Comparison of ENCODE assay signal across 8 cellular contexts in the genomic region with DNA sequence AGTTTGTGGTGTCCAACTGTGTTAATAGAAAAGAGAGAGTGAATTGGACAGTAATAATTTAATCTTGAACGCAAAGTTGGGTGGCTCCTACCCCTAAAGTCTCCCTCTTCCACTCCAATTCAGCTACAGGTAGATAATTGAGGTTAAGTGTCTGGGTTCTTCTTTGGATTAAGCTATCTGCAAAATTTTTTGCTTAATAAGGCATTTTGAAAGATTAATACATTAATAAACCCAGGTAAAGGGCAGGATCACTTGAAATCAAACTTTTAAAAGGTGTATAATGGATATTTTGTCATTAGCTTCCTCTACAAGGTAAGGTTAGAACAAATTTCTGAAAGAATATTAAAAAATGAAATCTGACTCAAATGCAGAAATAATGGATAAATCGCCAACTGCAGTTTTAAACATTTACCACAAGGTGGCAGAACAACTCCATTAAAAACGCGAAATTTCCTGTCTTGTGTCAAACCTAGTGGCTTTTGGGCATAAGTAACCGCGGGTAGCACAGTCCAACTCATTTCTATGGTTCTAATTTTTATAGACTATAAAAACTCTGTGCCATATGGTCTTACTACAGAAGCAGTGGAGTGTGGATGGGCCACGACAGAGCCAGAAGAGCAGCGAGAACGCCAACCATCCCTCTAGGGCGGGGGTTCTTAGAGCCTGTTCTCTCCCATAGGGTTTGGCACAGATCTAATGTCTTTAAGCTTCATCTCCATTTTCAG.
A peak's percentile ranks its signal among the peaks of the same experiment; 100 is the strongest.
DNase-seq lines count a peak whose midpoint lies in the region; ATAC-seq, FAIRE-seq and TF ChIP-seq lines count a peak whose summit lies in the region.

No MANE protein-coding gene starts in this region.

- POLR2A ChIA-PET in CD4-positive, alpha-beta memory T cell (lab: Charles Lee; ENCODE audit: partially characterized antibody): no interaction called here
- POLR2A ChIA-PET in HCT116 (lab: Charles Lee): interaction anchor here (1.5 kb wide), 1 partner anchor 739 kb away, joined by 4 read pairs; the partner anchor contains the start of gene ENC1

- H3K36me3 ChIP-seq in CD4-positive, alpha-beta memory T cell (ENCODE audit: insufficient read depth, low read length): no peaks in the 10 kb centered on the region
- no peaks in the 10 kb centered on the region for H3K36me3 ChIP-seq in HCT116 (ENCODE audit: control insufficient read depth in 1 of 2, insufficient read depth in 2 of 2, low read length in 2 of 2)
- H3K36me3 ChIP-seq in breast epithelium: no peaks in the 10 kb centered on the region

- H3K4me3 Mint-ChIP-seq in CD4-positive, alpha-beta memory T cell: no peak overlapping the region

- intact Hi-C loops in CD4-positive, alpha-beta memory T cell (cut with micrococcal nuclease): loop anchor here (1.0 to 10.0 kb wide), 3 partner anchors 738 to 1142 kb away; partner anchors contain the start of gene ENC1
- intact Hi-C loops in HCT116 (cut with micrococcal nuclease) (loop anchor here (1.0 to 10.0 kb wide), 6 partner anchors 115 to 1362 kb away; no protein-coding TSS in a partner anchor), breast epithelium (cut with DNase I; ENCODE audit: low total_unique reads) (no loop called here)

- no peaks in the 10 kb centered on the region for H3K4me1 ChIP-seq in CD4-positive, alpha-beta memory T cell (ENCODE audit: insufficient read depth, low read length)
- H3K4me1 ChIP-seq in HCT116 (ENCODE audit: control insufficient read depth in 1 of 2, insufficient read depth in 2 of 2, low read length in 2 of 2) (peaks cover 18% of the 10 kb centered on the region in 2 experiments; a peak in 3 of 4 replicates), breast epithelium (peaks cover 0 to 7% of the 10 kb centered on the region in 2 donors)

- no peak for TF ChIP-seq POLR2A in HCT116 (IDR thresholded peaks at IDR 0.05; ENCODE audit: borderline replicate concordance, extremely low read depth, insufficient read depth, insufficient read length)
- no peak for TF ChIP-seq POLR2A in breast epithelium (IDR thresholded peaks at IDR 0.05)

- H3K36me3 Mint-ChIP-seq in CD4-positive, alpha-beta memory T cell: no peaks in the 10 kb centered on the region

- ATAC-seq in HCT116: peak; percentile 36; the same call in 1 of the 2 replicates
- no peak for ATAC-seq in HG03378 (IDR thresholded peaks at IDR 0.05; ENCODE audit: unreplicated experiment)

- BruUV-seq in HCT116 (replicated peaks; lab: Mats Ljungman, UMichigan): no TSS peak

- H3K9me3 ChIP-seq in CD4-positive, alpha-beta memory T cell (ENCODE audit: control insufficient read depth in 1 of 2, low read length in 2 of 2): no peaks in the 10 kb centered on the region
- H3K9me3 ChIP-seq in HCT116 (ENCODE audit: control insufficient read depth in 1 of 2, insufficient read depth in 1 of 2, low read depth in 1 of 2, low read length in 2 of 2): no peaks in the 10 kb centered on the region
- H3K9me3 ChIP-seq in breast epithelium: no peaks in the 10 kb centered on the region

- H3K9ac ChIP-seq in HCT116 (ENCODE audit: low read length): no peak overlapping the region

- peak; percentile 89 for TF ChIP-seq RAD21 in HCT116 (IDR thresholded peaks at IDR 0.05; ENCODE audit: low read depth)

- CTCF ChIA-PET in CD4-positive, alpha-beta memory T cell (lab: Charles Lee; ENCODE audit: partially characterized antibody): interaction anchor here (0.7 to 4.1 kb wide), 18 partner anchors 9 to 760 kb away, joined by 3 to 105 read pairs (median 4); partner anchors contain the start of gene ENC1
- CTCF ChIA-PET in HCT116 (lab: Charles Lee): interaction anchor here (0.6 to 2.6 kb wide), 17 partner anchors 11 to 1017 kb away, joined by 3 to 18 read pairs (median 3); partner anchors contain the start of gene ENC1

- H3K9me3 Mint-ChIP-seq in CD4-positive, alpha-beta memory T cell: no peaks in the 10 kb centered on the region

- RAD21 ChIA-PET in HCT116 (lab: Charles Lee; ENCODE audit: low non-redundant PET in 1 of 2, low total read pairs in 2 of 2, uncharacterized antibody in 2 of 2, unreplicated experiment in 2 of 2): interaction anchor here (1.1 to 1.5 kb wide), 3 partner anchors 36 to 747 kb away, joined by 3 read pairs; no protein-coding TSS in a partner anchor

- peak overlapping the region; percentile 71; the same call in 1 of the 2 replicates for H3K4me2 ChIP-seq in HCT116 (ENCODE audit: low read length)

- no peak overlapping the region for H2AFZ ChIP-seq in HCT116 (ENCODE audit: low read depth, low read length, poor library complexity, severe bottlenecking)

- H3K27ac ChIP-seq in CD4-positive, alpha-beta memory T cell (ENCODE audit: low read depth, low read length): no peak overlapping the region
- H3K27ac ChIP-seq in HCT116 (ENCODE audit: low read depth, low read length) (no peak overlapping the region), breast epithelium (peak overlapping the region; percentile 59 to 79)

- FAIRE-seq in islet of Langerhans (lab: Jason Lieb, UNC): peak; percentile 99

- H3K9me2 ChIP-seq in HCT116 (ENCODE audit: insufficient read depth): no peaks in the 10 kb centered on the region

- peak in 4 of 5 donors; percentile 44 to 51 (median 48) for DNase-seq in CD4-positive, alpha-beta memory T cell
- DNase-seq in HCT116 (ENCODE audit: low read depth, low spot score) (peak; percentile 63), NCI-H774 (lab: John Stamatoyannopoulos, UW) (peak; percentile 67), breast epithelium (ENCODE audit: low spot score in 2 of 2) (no peak), superior temporal gyrus (ENCODE audit: extremely low spot score) (peak; percentile 89)
- no peak for DNase-seq in activated CD4-positive, CD25-positive, alpha-beta regulatory T cell (lab: John Stamatoyannopoulos, UW)

- H3K4me1 Mint-ChIP-seq in CD4-positive, alpha-beta memory T cell: no peaks in the 10 kb centered on the region

- no peak overlapping the region for H3K27ac Mint-ChIP-seq in CD4-positive, alpha-beta memory T cell

- no peak overlapping the region for H3K4me3 ChIP-seq in CD4-positive, alpha-beta memory T cell (ENCODE audit: low read length in 2 of 2)
- no peak overlapping the region for H3K4me3 ChIP-seq in HCT116 (replicated peaks in 1 of 2; ENCODE audit: low read depth in 1 of 2, low read length in 2 of 2)
- H3K4me3 ChIP-seq in breast epithelium: no peak overlapping the region

- H4K20me1 ChIP-seq in HCT116 (ENCODE audit: insufficient read depth): no peaks in the 10 kb centered on the region

- H3K27me3 ChIP-seq in CD4-positive, alpha-beta memory T cell (ENCODE audit: insufficient read depth, low read length): no peaks in the 10 kb centered on the region
- no peaks in the 10 kb centered on the region for H3K27me3 ChIP-seq in HCT116 (ENCODE audit: insufficient read depth, low read length)
- no peaks in the 10 kb centered on the region for H3K27me3 ChIP-seq in breast epithelium

- TF ChIP-seq CTCF in HCT116 (IDR thresholded peaks at IDR 0.05 in 2 of 3, conservative IDR thresholded peaks at IDR 0.05 in 1 of 3; ENCODE audit: borderline replicate concordance in 1 of 3, insufficient read depth in 1 of 3, low read depth in 2 of 3, low read length in 2 of 3) (peak; percentile 46 to 87 (median 64); a peak in 5 of 6 replicates), breast epithelium (IDR thresholded peaks at IDR 0.05) (peak; percentile 94 to 97 (median 96))

- peaks cover 15 to 28% of the 10 kb centered on the region in 2 donors for H3K27me3 Mint-ChIP-seq in CD4-positive, alpha-beta memory T cell

- no peaks in the 10 kb centered on the region for H3K79me2 ChIP-seq in HCT116 (ENCODE audit: insufficient read depth, low read length)

TF ChIP-seq in HCT116, 20 proteins besides CTCF, POLR2A, EP300 and RAD21 (continues in another document):
- TF ChIP-seq, protein P1, sequence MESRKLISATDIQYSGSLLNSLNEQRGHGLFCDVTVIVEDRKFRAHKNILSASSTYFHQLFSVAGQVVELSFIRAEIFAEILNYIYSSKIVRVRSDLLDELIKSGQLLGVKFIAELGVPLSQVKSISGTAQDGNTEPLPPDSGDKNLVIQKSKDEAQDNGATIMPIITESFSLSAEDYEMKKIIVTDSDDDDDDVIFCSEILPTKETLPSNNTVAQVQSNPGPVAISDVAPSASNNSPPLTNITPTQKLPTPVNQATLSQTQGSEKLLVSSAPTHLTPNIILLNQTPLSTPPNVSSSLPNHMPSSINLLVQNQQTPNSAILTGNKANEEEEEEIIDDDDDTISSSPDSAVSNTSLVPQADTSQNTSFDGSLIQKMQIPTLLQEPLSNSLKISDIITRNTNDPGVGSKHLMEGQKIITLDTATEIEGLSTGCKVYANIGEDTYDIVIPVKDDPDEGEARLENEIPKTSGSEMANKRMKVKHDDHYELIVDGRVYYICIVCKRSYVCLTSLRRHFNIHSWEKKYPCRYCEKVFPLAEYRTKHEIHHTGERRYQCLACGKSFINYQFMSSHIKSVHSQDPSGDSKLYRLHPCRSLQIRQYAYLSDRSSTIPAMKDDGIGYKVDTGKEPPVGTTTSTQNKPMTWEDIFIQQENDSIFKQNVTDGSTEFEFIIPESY (IDR thresholded peaks at IDR 0.05; ENCODE audit: extremely low read depth, insufficient replicate concordance, low read length): no peak
- no peak for TF ChIP-seq EZH2 (IDR thresholded peaks at IDR 0.05)
- no peak for TF ChIP-seq TCF7L2 (IDR thresholded peaks at IDR 0.05; ENCODE audit: borderline replicate concordance, extremely low read depth, insufficient read depth, insufficient read length)
- TF ChIP-seq EZH2phosphoT487 (IDR thresholded peaks at IDR 0.05; ENCODE audit: borderline replicate concordance): no peak
- TF ChIP-seq EGR1 (IDR thresholded peaks at IDR 0.05; ENCODE audit: low read depth): no peak
- no peak for TF ChIP-seq JUND (IDR thresholded peaks at IDR 0.05)
- no peak for TF ChIP-seq SP1 (IDR thresholded peaks at IDR 0.05; ENCODE audit: low read depth)
- TF ChIP-seq, protein P2, sequence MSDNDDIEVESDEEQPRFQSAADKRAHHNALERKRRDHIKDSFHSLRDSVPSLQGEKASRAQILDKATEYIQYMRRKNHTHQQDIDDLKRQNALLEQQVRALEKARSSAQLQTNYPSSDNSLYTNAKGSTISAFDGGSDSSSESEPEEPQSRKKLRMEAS (IDR thresholded peaks at IDR 0.05): no peak
- TF ChIP-seq, protein P3, sequence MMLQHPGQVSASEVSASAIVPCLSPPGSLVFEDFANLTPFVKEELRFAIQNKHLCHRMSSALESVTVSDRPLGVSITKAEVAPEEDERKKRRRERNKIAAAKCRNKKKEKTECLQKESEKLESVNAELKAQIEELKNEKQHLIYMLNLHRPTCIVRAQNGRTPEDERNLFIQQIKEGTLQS (IDR thresholded peaks at IDR 0.05): no peak
- TF ChIP-seq ZFX (IDR thresholded peaks at IDR 0.05): no peak

Comparison
In these comparisons a context has a peak if more than half of its experiments do, and no peak if none do; other contexts are left out.
1. DNase-seq: peak in CD4-positive, alpha-beta memory T cell (4 of 5), HCT116 (single experiment), NCI-H774 (single experiment) and superior temporal gyrus (single experiment); none in breast epithelium (0 of 2) and activated CD4-positive, CD25-positive, alpha-beta regulatory T cell (0 of 4).
2. H3K27ac ChIP-seq: peak in breast epithelium (2 of 2); none in CD4-positive, alpha-beta memory T cell (single experiment) and HCT116 (single experiment).